Comparison of ENCODE assay signal across 8 cellular contexts in genomic region chr19:46783670-46784069, GRCh38. TPM values are rescaled to one million over a fixed set of nuclear protein-coding genes. Genes with fewer than 3 reads are reported as not detected.
DNase-seq lines count a peak whose midpoint lies in the region; ATAC-seq and TF ChIP-seq lines count a peak whose summit lies in the region.

No MANE protein-coding gene starts in this region.

- WGBS in hepatocyte (ENCODE audit: low lambda C conversion rate, missing lambda C conversion rate), result 56% methylated on average over 2 of the region's 2 CpGs

- peaks cover 30% of the 10 kb centered on the region for H3K27me3 Mint-ChIP-seq in GM23338 (ENCODE audit: insufficient read depth, low read depth, poor library complexity)

- 0 out of 2 replicates have a peak overlapping the region, but pooled peaks have one; percentile 92 for H3K27ac ChIP-seq in ACC112 (ENCODE audit: low read depth, low read length)
- H3K27ac ChIP-seq in GM23338 (ENCODE audit: low read depth), result peak overlapping the region; percentile 94
- H3K27ac ChIP-seq in PC-3 (ENCODE audit: low read length), result no peak overlapping the region
- peak overlapping the region; percentile 98 for H3K27ac ChIP-seq in hepatocyte

- no peaks in the 10 kb centered on the region for H3K9me3 ChIP-seq in PC-3 (ENCODE audit: low read length)
- no peaks in the 10 kb centered on the region for H3K9me3 ChIP-seq in hepatocyte (ENCODE audit: low read depth)

- H3K4me2 ChIP-seq in GM23338 (peak overlapping the region; percentile 99), PC-3 (ENCODE audit: low read length) (peak overlapping the region; percentile 98), hepatocyte (peak overlapping the region; percentile 87)

- CTCF ChIA-PET in PC-3 (lab: Charles Lee), result no interaction called here

- intact Hi-C loops in PC-3 (cut with micrococcal nuclease), result no loop called here

- peaks cover 35% of the 10 kb centered on the region for H3K4me1 Mint-ChIP-seq in GM23338

- no peak for ATAC-seq in GM23338
- ATAC-seq in PC-3, result no peak
- no peak for ATAC-seq in HG02938 (IDR thresholded peaks at IDR 0.05; ENCODE audit: unreplicated experiment)
- no peak for ATAC-seq in GM21723 (IDR thresholded peaks at IDR 0.05; ENCODE audit: unreplicated experiment)

- H3K27me3 ChIP-seq in ACC112 (ENCODE audit: insufficient read depth, low read length) (no peaks in the 10 kb centered on the region), GM23338 (ENCODE audit: insufficient read depth) (no peaks in the 10 kb centered on the region), PC-3 (ENCODE audit: low read length) (no peaks in the 10 kb centered on the region), hepatocyte (no peaks in the 10 kb centered on the region)

- H3K36me3 Mint-ChIP-seq in GM23338 (ENCODE audit: low read depth), result peaks cover 84% of the 10 kb centered on the region

- H3K9me2 ChIP-seq in GM23338 (ENCODE audit: insufficient read depth) (no peaks in the 10 kb centered on the region), PC-3 (replicated peaks; ENCODE audit: low read length) (no peaks in the 10 kb centered on the region), hepatocyte (replicated peaks; ENCODE audit: insufficient read depth) (no peaks in the 10 kb centered on the region)

- H3K4me3 Mint-ChIP-seq in GM23338, result peak overlapping the region; percentile 97

- H3K9me3 Mint-ChIP-seq in GM23338, result peaks cover 5% of the 10 kb centered on the region; the same call in 1 of the 3 replicates

- H3K4me3 ChIP-seq in ACC112 (ENCODE audit: low read depth, low read length) (peak overlapping the region; percentile 97), GM23338 (peak overlapping the region; percentile 98), PC-3 (ENCODE audit: low read length) (peak overlapping the region; percentile 91; the same call in 1 of the 2 replicates), hepatocyte (no peak overlapping the region)

- H3K27ac Mint-ChIP-seq in GM23338, result peak overlapping the region; percentile 100

- H4K20me1 ChIP-seq in GM23338 (replicated peaks; ENCODE audit: insufficient read depth), result peaks cover 46% of the 10 kb centered on the region
- peaks cover 11% of the 10 kb centered on the region for H4K20me1 ChIP-seq in PC-3 (ENCODE audit: low read length)
- H4K20me1 ChIP-seq in hepatocyte (ENCODE audit: insufficient read depth, poor library complexity, severe bottlenecking), result peaks cover 7% of the 10 kb centered on the region

- POLR2A ChIA-PET in PC-3 (lab: Charles Lee; ENCODE audit: unreplicated experiment), result no interaction called here

- H2AFZ ChIP-seq in ACC112 (ENCODE audit: low read length, unreplicated experiment), result no peak overlapping the region
- no peak overlapping the region for H2AFZ ChIP-seq in GM23338
- no peak overlapping the region for H2AFZ ChIP-seq in PC-3 (ENCODE audit: low read length)
- no peak overlapping the region for H2AFZ ChIP-seq in hepatocyte

- BruUV-seq in PC-3 (replicated peaks; lab: Mats Ljungman, UMichigan), result no TSS peak

- H3K4me1 ChIP-seq in ACC112 (ENCODE audit: control insufficient read depth, insufficient read depth, low read length, unreplicated experiment) (peaks cover 26% of the 10 kb centered on the region), GM23338 (ENCODE audit: insufficient read depth) (peaks cover 28% of the 10 kb centered on the region), PC-3 (ENCODE audit: insufficient read depth, low read length) (peaks cover 21% of the 10 kb centered on the region), hepatocyte (ENCODE audit: insufficient read depth) (peaks cover 27% of the 10 kb centered on the region)

- H3K79me2 ChIP-seq in ACC112 (ENCODE audit: control insufficient read depth, insufficient read depth, low read length, unreplicated experiment) (peaks cover 58% of the 10 kb centered on the region), GM23338 (replicated peaks; ENCODE audit: insufficient read depth) (peaks cover 77% of the 10 kb centered on the region), PC-3 (ENCODE audit: low read length) (peaks cover 61% of the 10 kb centered on the region), hepatocyte (peaks cover 66% of the 10 kb centered on the region)

- H3F3A ChIP-seq in GM23338 (replicated peaks; ENCODE audit: low read depth) (peaks cover 28% of the 10 kb centered on the region), PC-3 (ENCODE audit: low read length, unreplicated experiment) (no peaks in the 10 kb centered on the region)

- DNase-seq in GM23338 (ENCODE audit: low spot score) (no peak), PC-3 (no peak), hepatocyte (ENCODE audit: low spot score) (no peak), CD1c-positive myeloid dendritic cell (ENCODE audit: extremely low spot score) (no peak), H4 (ENCODE audit: low spot score) (no peak)

- no peak overlapping the region for H3K9ac ChIP-seq in PC-3 (ENCODE audit: low read length)

- no peak for TF ChIP-seq CTCF in GM23338 (conservative IDR thresholded peaks at IDR 0.05; ENCODE audit: low read depth in 2 of 2)
- TF ChIP-seq CTCF in PC-3 (conservative IDR thresholded peaks at IDR 0.05; ENCODE audit: low read depth, low read length), result no peak
- no peak for TF ChIP-seq CTCF in hepatocyte (IDR thresholded peaks at IDR 0.05; ENCODE audit: poor library complexity)

- H3K36me3 ChIP-seq in ACC112 (ENCODE audit: insufficient read depth, low read length), result peaks cover 6% of the 10 kb centered on the region; the same call in 1 of the 2 replicates
- H3K36me3 ChIP-seq in GM23338 (ENCODE audit: insufficient read depth), result peaks cover 50% of the 10 kb centered on the region
- H3K36me3 ChIP-seq in PC-3 (ENCODE audit: low read depth, low read length), result peaks cover 12% of the 10 kb centered on the region
- H3K36me3 ChIP-seq in hepatocyte (replicated peaks; ENCODE audit: insufficient read depth, low read depth), result no peaks in the 10 kb centered on the region

TF ChIP-seq in GM23338, 12 proteins besides CTCF, POLR2A, EP300 and RAD21 (continues in another document):
- TF ChIP-seq ZNF114 (CRISPR knock-in tag; IDR thresholded peaks at IDR 0.05) (no peak), EZH2phosphoT487 (IDR thresholded peaks at IDR 0.05; ENCODE audit: unreplicated experiment) (no peak), JUNB (IDR thresholded peaks at IDR 0.05; ENCODE audit: unreplicated experiment) (no peak)

RNA-seq across cellular contexts. Expression of gene SLC1A5, which starts 4.7 kb away (rescaled TPM):
- total RNA-seq in GM23338 (2014; rRNA removed; shearing (Covaris generic)), result 249 and 272 TPM in 2 replicates
- 103 and 109 TPM in 2 replicates for polyA plus RNA-seq in GM23338 (2016; fragmentation: Nextera tagmentation; extraction: Ambion mirVana)
- 97.4 and 117 TPM in 2 replicates for total RNA-seq in PC-3 (2014; rRNA removed)
- 84.6 and 87.9 TPM in 2 replicates for total RNA-seq in hepatocyte
- 171 and 176 TPM in 2 replicates for polyA plus RNA-seq in hepatocyte
- total RNA-seq in H4 (2014; rRNA removed; shearing (Covaris generic)), result 159 and 163 TPM in 2 replicates

RNA-seq across cellular contexts. Expression of gene STRN4, which starts 37.4 kb away (rescaled TPM):
- 131 and 140 TPM in 2 replicates for total RNA-seq in GM23338 (2014; rRNA removed; shearing (Covaris generic))
- polyA plus RNA-seq in GM23338 (2016; fragmentation: Nextera tagmentation; extraction: Ambion mirVana), result 58.0 and 62.1 TPM in 2 replicates
- 62.7 and 83.9 TPM in 2 replicates for total RNA-seq in PC-3 (2014; rRNA removed)
- total RNA-seq in hepatocyte, result 57.6 and 64.1 TPM in 2 replicates
- polyA plus RNA-seq in hepatocyte, result 58.0 and 63.7 TPM in 2 replicates
- total RNA-seq in H4 (2014; rRNA removed; shearing (Covaris generic)), result 29.9 and 33.5 TPM in 2 replicates

RNA-seq across cellular contexts. Expression of gene FKRP, which starts 37.8 kb away (rescaled TPM):
- 25.5 and 31.9 TPM in 2 replicates for total RNA-seq in GM23338 (2014; rRNA removed; shearing (Covaris generic))
- 8.9 and 11.5 TPM in 2 replicates for polyA plus RNA-seq in GM23338 (2016; fragmentation: Nextera tagmentation; extraction: Ambion mirVana)
- 14.3 and 18.4 TPM in 2 replicates for total RNA-seq in PC-3 (2014; rRNA removed)
- 17.0 and 18.7 TPM in 2 replicates for total RNA-seq in hepatocyte
- 21.2 and 23.6 TPM in 2 replicates for polyA plus RNA-seq in hepatocyte
- total RNA-seq in H4 (2014; rRNA removed; shearing (Covaris generic)), result 16.2 and 33.4 TPM in 2 replicates
